22 cellular contexts compared by ENCODE assay signal in genomic region chr7:118057404-118057803, GRCh38.
DNase-seq lines count a peak whose midpoint lies in the region; ATAC-seq and TF ChIP-seq lines count a peak whose summit lies in the region.
"Had no signal": no experiment of that assay in that cellular context is flagged by ENCODE, and none has a peak within 500 bp of the region (broad histone marks: within the 10 kb centered on the region; RNA-seq: fewer than 3 reads in every experiment).

No MANE protein-coding gene starts in this region.

- no peak overlapping the region for H3K4me3 Mint-ChIP-seq in MCF 10A (ENCODE audit: unreplicated experiment)
- H3K4me3 Mint-ChIP-seq in stimulated activated effector memory CD8-positive, alpha-beta T cell treated with anti-CD3 and anti-CD28 coated beads, Interleukin-12 subunit alpha, Interleukin-12 subunit beta, amount 100 ng/mL, for 72 hours, result no peak overlapping the region
- no peak overlapping the region for H3K4me3 Mint-ChIP-seq in activated naive CD4-positive, alpha-beta T cell treated with anti-CD3 and anti-CD28 coated beads for 36 hours
- H3K4me3 Mint-ChIP-seq: activated CD8-positive, alpha-beta T cell treated with anti-CD3 and anti-CD28 coated beads for 36 hours had no signal

- H3K79me2 ChIP-seq in hepatocyte, result no peaks in the 10 kb centered on the region

- no peaks in the 10 kb centered on the region for H3K27me3 ChIP-seq in breast epithelium
- H3K27me3 ChIP-seq in hepatocyte, result no peaks in the 10 kb centered on the region
- H3K27me3 ChIP-seq: esophagus squamous epithelium, upper lobe of left lung had no signal

- TF ChIP-seq CTCF in MCF 10A (IDR thresholded peaks at IDR 0.05; ENCODE audit: unreplicated experiment) (no peak), breast epithelium (IDR thresholded peaks at IDR 0.05) (no peak), hepatocyte (IDR thresholded peaks at IDR 0.05; ENCODE audit: poor library complexity) (no peak)

- WGBS in hepatocyte (ENCODE audit: low lambda C conversion rate, missing lambda C conversion rate), result 69% methylated on average over 5 of the region's 5 CpGs

- H3K36me3 ChIP-seq in breast epithelium, result no peaks in the 10 kb centered on the region
- H3K36me3 ChIP-seq in hepatocyte (replicated peaks; ENCODE audit: insufficient read depth, low read depth), result no peaks in the 10 kb centered on the region
- H3K36me3 ChIP-seq: esophagus squamous epithelium, HAP-1, upper lobe of left lung had no signal

- H3K27ac ChIP-seq in breast epithelium (no peak overlapping the region), hepatocyte (peak overlapping the region; percentile 80)
- H3K27ac ChIP-seq: esophagus squamous epithelium, upper lobe of left lung had no signal

- H3K4me1 ChIP-seq in breast epithelium, result no peaks in the 10 kb centered on the region
- peaks cover 3% of the 10 kb centered on the region for H3K4me1 ChIP-seq in hepatocyte (ENCODE audit: insufficient read depth)
- H3K4me1 ChIP-seq: esophagus squamous epithelium, HAP-1, upper lobe of left lung had no signal

- H3K4me2 ChIP-seq in hepatocyte, result no peak overlapping the region

- no peaks in the 10 kb centered on the region for H3K9me3 ChIP-seq in breast epithelium
- no peaks in the 10 kb centered on the region for H3K9me3 ChIP-seq in hepatocyte (ENCODE audit: low read depth)
- H3K9me3 ChIP-seq: esophagus squamous epithelium, HAP-1, upper lobe of left lung had no signal

- no peaks in the 10 kb centered on the region for H3K9me3 Mint-ChIP-seq in MCF 10A (ENCODE audit: unreplicated experiment)
- no peaks in the 10 kb centered on the region for H3K9me3 Mint-ChIP-seq in stimulated activated effector memory CD8-positive, alpha-beta T cell treated with anti-CD3 and anti-CD28 coated beads, Interleukin-12 subunit alpha, Interleukin-12 subunit beta, amount 100 ng/mL, for 72 hours
- peaks cover 2% of the 10 kb centered on the region for H3K9me3 Mint-ChIP-seq in activated naive CD4-positive, alpha-beta T cell treated with anti-CD3 and anti-CD28 coated beads for 36 hours
- H3K9me3 Mint-ChIP-seq: activated CD8-positive, alpha-beta T cell treated with anti-CD3 and anti-CD28 coated beads for 36 hours had no signal

- peaks cover 19% of the 10 kb centered on the region for H3K4me1 Mint-ChIP-seq in MCF 10A (ENCODE audit: insufficient read depth, unreplicated experiment)
- no peaks in the 10 kb centered on the region for H3K4me1 Mint-ChIP-seq in stimulated activated effector memory CD8-positive, alpha-beta T cell treated with anti-CD3 and anti-CD28 coated beads, Interleukin-12 subunit alpha, Interleukin-12 subunit beta, amount 100 ng/mL, for 72 hours
- no peaks in the 10 kb centered on the region for H3K4me1 Mint-ChIP-seq in activated naive CD4-positive, alpha-beta T cell treated with anti-CD3 and anti-CD28 coated beads for 36 hours (ENCODE audit: low read depth)

- no peaks in the 10 kb centered on the region for H4K20me1 ChIP-seq in hepatocyte (ENCODE audit: insufficient read depth, poor library complexity, severe bottlenecking)

- no peaks in the 10 kb centered on the region for H3K27me3 Mint-ChIP-seq in MCF 10A (ENCODE audit: insufficient read depth, unreplicated experiment)
- H3K27me3 Mint-ChIP-seq in activated naive CD4-positive, alpha-beta T cell treated with anti-CD3 and anti-CD28 coated beads for 36 hours (ENCODE audit: low read depth), result peaks cover 9% of the 10 kb centered on the region

- H3K9me2 ChIP-seq in hepatocyte (replicated peaks; ENCODE audit: insufficient read depth), result no peaks in the 10 kb centered on the region

- H3K36me3 Mint-ChIP-seq in MCF 10A (ENCODE audit: insufficient read depth, unreplicated experiment), result no peaks in the 10 kb centered on the region
- no peaks in the 10 kb centered on the region for H3K36me3 Mint-ChIP-seq in stimulated activated effector memory CD8-positive, alpha-beta T cell treated with anti-CD3 and anti-CD28 coated beads, Interleukin-12 subunit alpha, Interleukin-12 subunit beta, amount 100 ng/mL, for 72 hours
- H3K36me3 Mint-ChIP-seq in activated naive CD4-positive, alpha-beta T cell treated with anti-CD3 and anti-CD28 coated beads for 36 hours (ENCODE audit: low read depth), result no peaks in the 10 kb centered on the region

- H3K4me3 ChIP-seq in breast epithelium (no peak overlapping the region), hepatocyte (no peak overlapping the region)
- H3K4me3 ChIP-seq: esophagus squamous epithelium, HAP-1, upper lobe of left lung had no signal

- no peak overlapping the region for H2AFZ ChIP-seq in hepatocyte

- CTCF ChIA-PET in MCF 10A (lab: Yijun Ruan, JAX), result interaction anchor here (0.6 to 0.7 kb wide), 2 partner anchors 42 to 47 kb away, joined by 3 read pairs; no protein-coding TSS in a partner anchor
- CTCF ChIA-PET in activated naive CD4-positive, alpha-beta T cell treated with anti-CD3 and anti-CD28 coated beads for 36 hours (lab: Charles Lee), result no interaction called here

- peak; percentile 58 for ATAC-seq in stimulated activated effector memory CD8-positive, alpha-beta T cell treated with anti-CD3 and anti-CD28 coated beads, Interleukin-12 subunit alpha, Interleukin-12 subunit beta, amount 100 ng/mL, for 72 hours
- ATAC-seq: activated CD8-positive, alpha-beta T cell treated with anti-CD3 and anti-CD28 coated beads for 36 hours; left cardiac atrium; Right ventricle myocardium inferior had no signal

- TF ChIP-seq POLR2A in breast epithelium (IDR thresholded peaks at IDR 0.05), result no peak

- no TSS peak for BruUV-seq in MCF 10A (replicated peaks; lab: Mats Ljungman, UMichigan)

- intact Hi-C loops in MCF 10A (cut with micrococcal nuclease) (no loop called here), breast epithelium (cut with DNase I; ENCODE audit: low total_unique reads) (no loop called here)
- intact Hi-C loops in activated naive CD4-positive, alpha-beta T cell treated with anti-CD3 and anti-CD28 coated beads for 36 hours (cut with micrococcal nuclease), result no loop called here

- DNase-seq in MCF 10A (ENCODE audit: unreplicated experiment) (peak; percentile 69), breast epithelium (ENCODE audit: low spot score in 2 of 2) (no peak), amniotic epithelial cell (ENCODE audit: low read depth) (peak; percentile 38), hepatocyte (ENCODE audit: low spot score) (peak; percentile 54), NCI-H2081 treated with DMSO at 0.1 percent for 48 hours (lab: John Stamatoyannopoulos, UW) (no peak), occipital lobe (lab: John Stamatoyannopoulos, UW) (no peak)
- DNase-seq in stimulated activated effector memory CD8-positive, alpha-beta T cell treated with anti-CD3 and anti-CD28 coated beads, Interleukin-12 subunit alpha, Interleukin-12 subunit beta, amount 100 ng/mL, for 72 hours (ENCODE audit: low spot score in 2 of 2), result no peak
- DNase-seq in activated naive CD4-positive, alpha-beta T cell treated with anti-CD3 and anti-CD28 coated beads for 36 hours, result no peak
- DNase-seq: activated CD8-positive, alpha-beta T cell treated with anti-CD3 and anti-CD28 coated beads for 36 hours; activated T-cell treated with anti-CD3 and anti-CD28 coated beads for 4 hours; cerebellar nuclear complex; effector CD4-positive, alpha-beta T cell; esophagus squamous epithelium; KBM-7; left cardiac atrium; mesenchymal stem cell; NCI-H1694; NCI-H2171 treated with DMSO at 0.1 percent for 48 hours; retina; upper lobe of left lung had no signal

- H3K27ac Mint-ChIP-seq in MCF 10A (ENCODE audit: low read depth, unreplicated experiment), result peak overlapping the region; percentile 33
- H3K27ac Mint-ChIP-seq in stimulated activated effector memory CD8-positive, alpha-beta T cell treated with anti-CD3 and anti-CD28 coated beads, Interleukin-12 subunit alpha, Interleukin-12 subunit beta, amount 100 ng/mL, for 72 hours, result no peak overlapping the region
- no peak overlapping the region for H3K27ac Mint-ChIP-seq in activated naive CD4-positive, alpha-beta T cell treated with anti-CD3 and anti-CD28 coated beads for 36 hours
- H3K27ac Mint-ChIP-seq: activated CD8-positive, alpha-beta T cell treated with anti-CD3 and anti-CD28 coated beads for 36 hours had no signal

- POLR2A ChIA-PET in MCF 10A (lab: Yijun Ruan, JAX), result interaction anchor here (0.7 to 0.8 kb wide), 2 partner anchors 17 to 20 kb away, joined by 3 read pairs; no protein-coding TSS in a partner anchor

Comparison
In these comparisons a context has a peak if more than half of its experiments do, and no peak if none do; other contexts are left out.
1. DNase-seq: peak in MCF 10A (single experiment), amniotic epithelial cell (single experiment) and hepatocyte (single experiment); none in breast epithelium (0 of 2), stimulated activated effector memory CD8-positive, alpha-beta T cell treated with anti-CD3 and anti-CD28 coated beads, Interleukin-12 subunit alpha, Interleukin-12 subunit beta, amount 100 ng/mL, for 72 hours (0 of 2), NCI-H2081 treated with DMSO at 0.1 percent for 48 hours (single experiment), occipital lobe (single experiment) and activated naive CD4-positive, alpha-beta T cell treated with anti-CD3 and anti-CD28 coated beads for 36 hours (single experiment).